36 cellular contexts compared by ENCODE assay signal in genomic region chr12:124230117-124230757, GRCh38.
"Had no signal": no experiment of that assay in that cellular context is flagged by ENCODE, and none has a peak within 500 bp of the region (broad histone marks: within the 10 kb centered on the region; RNA-seq: fewer than 3 reads in every experiment).

No MANE protein-coding gene starts in this region.

- H3K27me3 ChIP-seq: adrenal gland, body of pancreas, brain microvascular endothelial cell, breast epithelium had no signal

- H3K9me3 Mint-ChIP-seq: activated CD4-positive, alpha-beta memory T cell treated with anti-CD3 and anti-CD28 coated beads for 36 hours had no signal

- H3K4me3 ChIP-seq: adrenal gland, body of pancreas, breast epithelium had no signal

- DNase-seq: activated B cell treated with CpG ODN at 0.5 μM for 24 hours; activated CD4-positive, alpha-beta memory T cell treated with anti-CD3 and anti-CD28 coated beads for 36 hours; activated CD4-positive, alpha-beta T cell treated with anti-CD3 and anti-CD28 coated beads for 4 hours; activated CD4-positive, alpha-beta T cell treated with anti-CD3 and anti-CD28 coated beads, Interleukin-2, amount 10 ng/mL, durations not matched to agents 24 days and 14 days; activated CD4-positive, alpha-beta T cell treated with anti-CD3 and anti-CD28 coated beads, Interleukin-2, amount 50 U/mL, for 1 hour; activated CD4-positive, alpha-beta T cell treated with anti-CD3 and anti-CD28 coated beads, Interleukin-2, amount 50 U/mL, for 4 hours; activated CD4-positive, CD25-positive, alpha-beta regulatory T cell treated with anti-CD3 and anti-CD28 coated beads, Interleukin-2, amount 50 U/mL, for 72 hours; activated CD8-positive, alpha-beta memory T cell treated with anti-CD3 and anti-CD28 coated beads, Interleukin-2, amount 50 U/mL, for 4 hours; activated effector memory CD4-positive, alpha-beta T cell treated with anti-CD3 and anti-CD28 coated beads, Interleukin-2, amount 50 U/mL, for 16 hours; activated gamma-delta T cell treated with Interleukin-2 at 50 U/mL for 16 hours; activated naive CD4-positive, alpha-beta T cell; activated naive CD4-positive, alpha-beta T cell treated with anti-CD3 and anti-CD28 coated beads for 36 hours; activated naive CD4-positive, alpha-beta T cell treated with anti-CD3 and anti-CD28 coated beads, Interleukin-2, amount 50 U/mL, for 16 hours; activated naive CD8-positive, alpha-beta T cell treated with anti-CD3 and anti-CD28 coated beads for 36 hours; activated T-cell treated with anti-CD3 and anti-CD28 coated beads for 4 hours; activated T-cell treated with anti-CD3 and anti-CD28 coated beads, Interleukin-2, amount 50 U/mL, for 1 hour; activated T-cell treated with anti-CD3 and anti-CD28 coated beads, Interleukin-2, amount 50 U/mL, for 4 hours; activated T-cell treated with anti-CD3 and anti-CD28 coated beads, Interleukin-2, amount 50 U/mL, for 72 hours; adrenal gland; amniotic stem cell; aorta; body of pancreas; brain microvascular endothelial cell; central memory CD4-positive, alpha-beta T cell; T-helper 2 cell; T-helper 9 cell had no signal

- H3K36me3 ChIP-seq: adrenal gland, brain microvascular endothelial cell, breast epithelium had no signal

- H3K4me1 Mint-ChIP-seq: activated B cell treated with CpG ODN at 0.5 μM for 24 hours; activated T-helper 17 cell treated with anti-CD3 and anti-CD28 coated beads, Interleukin-2, amount 50 U/mL, for 72 hours had no signal

- H3K27me3 Mint-ChIP-seq: activated B cell treated with CpG ODN at 0.5 μM for 24 hours had no signal

- H3K9me3 ChIP-seq: adrenal gland, body of pancreas, breast epithelium had no signal

- H3K27ac Mint-ChIP-seq: activated B cell treated with CpG ODN at 0.5 μM for 24 hours; activated CD4-positive, alpha-beta memory T cell treated with anti-CD3 and anti-CD28 coated beads for 36 hours; activated CD4-positive, alpha-beta T cell treated with anti-CD3 and anti-CD28 coated beads, Interleukin-2, amount 10 ng/mL, durations not matched to agents 24 days and 14 days; activated naive CD4-positive, alpha-beta T cell treated with anti-CD3 and anti-CD28 coated beads for 36 hours; activated naive CD4-positive, alpha-beta T cell treated with anti-CD3 and anti-CD28 coated beads, Interleukin-2, amount 50 U/mL, for 72 hours; activated naive CD8-positive, alpha-beta T cell treated with anti-CD3 and anti-CD28 coated beads for 36 hours; activated T-cell treated with anti-CD3 and anti-CD28 coated beads, Interleukin-2, amount 50 U/mL, for 72 hours; activated T-helper 1 cell treated with anti-CD3 and anti-CD28 coated beads, Interleukin-12 subunit alpha, Interleukin-12 subunit beta, Interleukin-2, Interleukin-4 antibody, amounts not matched to agents 30 ng/mL and 10 ng/mL and 1 ng/mL, durations not matched to agents 14 hours and 24 hours and 36 hours; activated T-helper 17 cell treated with anti-CD3 and anti-CD28 coated beads, Interleukin-2, amount 50 U/mL, for 72 hours; T-helper 1 cell treated with Interleukin-12 subunit alpha and Interleukin-12 subunit beta and Interleukin-4 antibody, amounts not matched to agents 30 μg/mL and 1 μg/mL, for 36 hours; T-helper 2 cell treated with Interferon-gamma antibody and Interleukin-4, amounts not matched to agents 5 μg/mL and 100 μg/mL, for 36 hours had no signal

- H3K4me3 Mint-ChIP-seq: activated B cell treated with CpG ODN at 0.5 μM for 24 hours; activated CD4-positive, alpha-beta memory T cell treated with anti-CD3 and anti-CD28 coated beads for 36 hours; activated CD4-positive, alpha-beta T cell treated with anti-CD3 and anti-CD28 coated beads, Interleukin-2, amount 10 ng/mL, durations not matched to agents 24 days and 14 days; activated naive CD4-positive, alpha-beta T cell treated with anti-CD3 and anti-CD28 coated beads for 36 hours; activated naive CD8-positive, alpha-beta T cell treated with anti-CD3 and anti-CD28 coated beads for 36 hours; activated T-cell treated with anti-CD3 and anti-CD28 coated beads, Interleukin-2, amount 50 U/mL, for 4 hours; activated T-cell treated with anti-CD3 and anti-CD28 coated beads, Interleukin-2, amount 50 U/mL, for 72 hours; activated T-helper 1 cell treated with anti-CD3 and anti-CD28 coated beads, Interleukin-12 subunit alpha, Interleukin-12 subunit beta, Interleukin-2, Interleukin-4 antibody, amounts not matched to agents 30 ng/mL and 10 ng/mL and 1 ng/mL, durations not matched to agents 14 hours and 24 hours and 36 hours; activated T-helper 17 cell treated with anti-CD3 and anti-CD28 coated beads, Interleukin-2, amount 50 U/mL, for 72 hours; T-helper 1 cell treated with Interleukin-12 subunit alpha and Interleukin-12 subunit beta and Interleukin-4 antibody, amounts not matched to agents 30 μg/mL and 1 μg/mL, for 36 hours; T-helper 2 cell treated with Interferon-gamma antibody and Interleukin-4, amounts not matched to agents 5 μg/mL and 100 μg/mL, for 36 hours had no signal

- H3K27ac ChIP-seq: adrenal gland, body of pancreas, brain microvascular endothelial cell, breast epithelium, VCaP had no signal

- H3K36me3 Mint-ChIP-seq: activated CD4-positive, alpha-beta memory T cell treated with anti-CD3 and anti-CD28 coated beads for 36 hours; activated naive CD4-positive, alpha-beta T cell treated with anti-CD3 and anti-CD28 coated beads, Interleukin-2, amount 50 U/mL, for 72 hours; activated naive CD8-positive, alpha-beta T cell treated with anti-CD3 and anti-CD28 coated beads for 36 hours had no signal

- ATAC-seq: activated naive CD4-positive, alpha-beta T cell treated with anti-CD3 and anti-CD28 coated beads, Interleukin-2, amount 50 U/mL, for 72 hours; activated T-cell treated with anti-CD3 and anti-CD28 coated beads, Interleukin-2, amount 50 U/mL, for 4 hours; activated T-cell treated with anti-CD3 and anti-CD28 coated beads, Interleukin-2, amount 50 U/mL, for 72 hours; activated T-helper 17 cell treated with anti-CD3 and anti-CD28 coated beads, Interleukin-2, amount 50 U/mL, for 72 hours; body of pancreas had no signal

- H3K4me1 ChIP-seq: adrenal gland, body of pancreas, breast epithelium had no signal

- FAIRE-seq: astrocyte, colon, TTC549 had no signal
